10 cellular contexts compared by ENCODE assay signal in the genomic region with DNA sequence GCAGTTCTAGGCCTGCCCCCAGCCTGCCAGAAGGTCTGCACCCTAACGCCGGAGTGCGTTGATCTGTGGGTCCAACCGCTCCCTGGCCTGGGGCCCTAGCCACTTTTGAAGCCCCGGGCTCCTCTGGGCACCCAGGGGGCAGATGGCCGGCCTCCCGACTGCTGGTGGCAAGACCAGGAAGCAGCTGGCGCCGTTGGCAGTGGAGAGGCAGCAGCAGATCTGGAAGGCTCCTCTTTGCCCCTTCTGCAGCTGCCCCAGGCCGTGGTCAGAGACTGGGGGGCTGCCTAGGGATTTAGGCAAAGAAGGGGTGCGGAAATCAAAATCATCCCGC. TPM values are rescaled to one million over a fixed set of nuclear protein-coding genes. Genes with fewer than 3 reads are reported as not detected.
DNase-seq lines count a peak whose midpoint lies in the region; ATAC-seq, FAIRE-seq and TF ChIP-seq lines count a peak whose summit lies in the region.
"Had no signal": no experiment of that assay in that cellular context is flagged by ENCODE, and none has a peak within 500 bp of the region (broad histone marks: within the 10 kb centered on the region; RNA-seq: fewer than 3 reads in every experiment).

No MANE protein-coding gene starts in this region.

- no peak for TF ChIP-seq CTCF in AG04450 (IDR thresholded peaks at IDR 0.05; ENCODE audit: low read depth, low read length)
- no peak for TF ChIP-seq CTCF in coronary artery (IDR thresholded peaks at IDR 0.05)

- H3K4me3 ChIP-seq in AG04450 (ENCODE audit: low read depth, low read length) (peak overlapping the region; percentile 65), H7 (ENCODE audit: insufficient read depth, low read depth, low read length) (peak overlapping the region; percentile 69), coronary artery (peak overlapping the region; percentile 84)
- peak overlapping the region; percentile 73 for H3K4me3 ChIP-seq in naive thymus-derived CD4-positive, alpha-beta T cell (ENCODE audit: low read length)

- no peak for TF ChIP-seq POLR2A in H54 (IDR thresholded peaks at IDR 0.05; ENCODE audit: low read depth, low read length)

- H3K4me3 Mint-ChIP-seq in naive thymus-derived CD4-positive, alpha-beta T cell = peak overlapping the region in 8 of 10 donors; percentile 63 to 84 (median 72)

- no peaks in the 10 kb centered on the region for H3K4me1 ChIP-seq in naive thymus-derived CD4-positive, alpha-beta T cell (ENCODE audit: control insufficient read depth in 2 of 2, insufficient read depth in 2 of 2, low read length in 2 of 2)

- H3K36me3 Mint-ChIP-seq in naive thymus-derived CD4-positive, alpha-beta T cell = peaks cover under 1 to 21% (median 18%) of the 10 kb centered on the region in 5 donors

- CTCF ChIA-PET in AG04450 (lab: Charles Lee) = interaction anchor here (0.6 to 0.8 kb wide), 2 partner anchors 44 to 153 kb away, joined by 5 read pairs; no protein-coding TSS in a partner anchor
- CTCF ChIA-PET in naive thymus-derived CD4-positive, alpha-beta T cell (lab: Charles Lee) = no interaction called here

- H3K4me1 Mint-ChIP-seq in naive thymus-derived CD4-positive, alpha-beta T cell = peaks cover 17 to 44% (median 40%) of the 10 kb centered on the region in 7 donors

- H3K27ac ChIP-seq in AG04450 (ENCODE audit: low read depth, low read length) = no peak overlapping the region
- H3K27ac ChIP-seq in coronary artery = no peak overlapping the region
- no peak overlapping the region for H3K27ac ChIP-seq in naive thymus-derived CD4-positive, alpha-beta T cell (ENCODE audit: low read depth, low read length)

- no peak for DNase-seq in AG04450 (ENCODE audit: low read depth, low spot score)
- no peak for DNase-seq in H7
- DNase-seq in coronary artery (ENCODE audit: low spot score) = no peak
- no peak for DNase-seq in naive thymus-derived CD4-positive, alpha-beta T cell
- no peak for DNase-seq in H54 (ENCODE audit: insufficient read length, low spot score)
- no peak for DNase-seq in activated CD4-positive, CD25-positive, alpha-beta regulatory T cell (lab: John Stamatoyannopoulos, UW)
- DNase-seq: DMS79, NCI-H1048 had no signal

- FAIRE-seq in H54 (lab: Jason Lieb, UNC) = no peak

- H3K27ac Mint-ChIP-seq in naive thymus-derived CD4-positive, alpha-beta T cell = no peak overlapping the region

- peaks cover 0 to 25% (median 9%) of the 10 kb centered on the region in 5 donors for H3K27me3 Mint-ChIP-seq in naive thymus-derived CD4-positive, alpha-beta T cell

- ATAC-seq in naive thymus-derived CD4-positive, alpha-beta T cell = no peak
- no peak for ATAC-seq in HG02623 (IDR thresholded peaks at IDR 0.05; ENCODE audit: unreplicated experiment)
- no peak for ATAC-seq in HG03571 (IDR thresholded peaks at IDR 0.05; ENCODE audit: unreplicated experiment)

- H3K27me3 ChIP-seq in AG04450 (ENCODE audit: control insufficient read depth, insufficient read depth, low read length) (no peaks in the 10 kb centered on the region), H7 (ENCODE audit: control insufficient read depth, insufficient read depth, low read length) (peaks cover 23% of the 10 kb centered on the region)
- H3K27me3 ChIP-seq in naive thymus-derived CD4-positive, alpha-beta T cell (ENCODE audit: control insufficient read depth in 2 of 2, insufficient read depth in 2 of 2, low read length in 2 of 2) = no peaks in the 10 kb centered on the region

- H3K36me3 ChIP-seq in H7 (replicated peaks; ENCODE audit: control insufficient read depth, insufficient read depth, low read length) = peaks cover 13% of the 10 kb centered on the region
- H3K36me3 ChIP-seq in naive thymus-derived CD4-positive, alpha-beta T cell (ENCODE audit: control insufficient read depth in 2 of 3, insufficient read depth in 3 of 3, low read length in 3 of 3) = peaks cover 0 to 22% (median 6%) of the 10 kb centered on the region in 3 experiments

- H3K9me3 ChIP-seq in AG04450 (ENCODE audit: control insufficient read depth, insufficient read depth, low read length) = no peaks in the 10 kb centered on the region
- no peaks in the 10 kb centered on the region for H3K9me3 ChIP-seq in naive thymus-derived CD4-positive, alpha-beta T cell (ENCODE audit: control insufficient read depth in 2 of 3, low read length in 3 of 3)

- POLR2A ChIA-PET in AG04450 (lab: Yijun Ruan, JAX) = no interaction called here
- POLR2A ChIA-PET in naive thymus-derived CD4-positive, alpha-beta T cell (lab: Charles Lee) = interaction anchor here (1.4 kb wide), 1 partner anchor 39 kb away, joined by 4 read pairs; no protein-coding TSS in a partner anchor

- intact Hi-C loops in naive thymus-derived CD4-positive, alpha-beta T cell (cut with micrococcal nuclease) = loop anchor here (2.0 to 5.0 kb wide), 2 partner anchors 37 to 465 kb away; a partner anchor contains a TSS

- peaks cover 0 to 5% (median 0%) of the 10 kb centered on the region in 11 donors for H3K9me3 Mint-ChIP-seq in naive thymus-derived CD4-positive, alpha-beta T cell

RNA-seq across cellular contexts. Expression of a gene that starts 0.4 kb away (rescaled TPM):
- polyA plus RNA-seq in AG04450 (2011; rRNA removed) = 1.4 and 1.7 TPM in 2 replicates
- 1.7 and 1.8 TPM in 2 replicates for polyA minus RNA-seq in AG04450 (2011; rRNA and poly(A)+ RNA removed)
- total RNA-seq in H7 (2014; rRNA removed; shearing (Covaris generic)) = 0.85 and 1.1 TPM in 2 replicates
- total RNA-seq in naive thymus-derived CD4-positive, alpha-beta T cell = 1 to 10 TPM in 1 of 5 experiments, under 1 TPM in 4; 0.16 to 3.8 (median 0.49) TPM
- polyA plus RNA-seq in naive thymus-derived CD4-positive, alpha-beta T cell = not detected

RNA-seq across cellular contexts. Expression of a gene that starts 37.3 kb away (rescaled TPM):
- polyA plus RNA-seq in AG04450 (2011; rRNA removed) = 286 and 340 TPM in 2 replicates
- 432 and 481 TPM in 2 replicates for polyA minus RNA-seq in AG04450 (2011; rRNA and poly(A)+ RNA removed)
- total RNA-seq in H7 (2014; rRNA removed; shearing (Covaris generic)) = 256 and 260 TPM in 2 replicates
- 100 to 1,000 TPM; 153 to 213 (median 160) TPM for total RNA-seq in naive thymus-derived CD4-positive, alpha-beta T cell
- polyA plus RNA-seq in naive thymus-derived CD4-positive, alpha-beta T cell = 100 to 1,000 TPM; 113 to 125 TPM

RNA-seq across cellular contexts. Expression of a gene that starts 37.5 kb away (rescaled TPM):
- 20.3 and 24.9 TPM in 2 replicates for polyA plus RNA-seq in AG04450 (2011; rRNA removed)
- 16.5 and 24.6 TPM in 2 replicates for polyA minus RNA-seq in AG04450 (2011; rRNA and poly(A)+ RNA removed)
- total RNA-seq in H7 (2014; rRNA removed; shearing (Covaris generic)) = 84.5 and 102 TPM in 2 replicates
- 10 to 100 TPM; 36.9 to 59.9 (median 43.3) TPM for total RNA-seq in naive thymus-derived CD4-positive, alpha-beta T cell
- 10 to 100 TPM; 24.6 to 30.0 TPM for polyA plus RNA-seq in naive thymus-derived CD4-positive, alpha-beta T cell

RNA-seq across cellular contexts. Expression of a gene that starts 54.6 kb away (rescaled TPM):
- 2.1 and 2.8 TPM in 2 replicates for polyA plus RNA-seq in AG04450 (2011; rRNA removed)
- polyA minus RNA-seq in AG04450 (2011; rRNA and poly(A)+ RNA removed) = 1.1 TPM in 2 replicates
- 0.69 and 1.5 TPM in 2 replicates for total RNA-seq in H7 (2014; rRNA removed; shearing (Covaris generic))
- total RNA-seq in naive thymus-derived CD4-positive, alpha-beta T cell = not detected
- not detected for polyA plus RNA-seq in naive thymus-derived CD4-positive, alpha-beta T cell
